Comparison of ENCODE assay signal across 12 cellular contexts in genomic region chr18:21117385-21118135, GRCh38. TPM values are rescaled to one million over a fixed set of nuclear protein-coding genes. Genes with fewer than 3 reads are reported as not detected.
DNase-seq lines count a peak whose midpoint lies in the region; TF ChIP-seq lines count a peak whose summit lies in the region.
"Had no signal": no experiment of that assay in that cellular context is flagged by ENCODE, and none has a peak within 500 bp of the region (broad histone marks: within the 10 kb centered on the region; RNA-seq: fewer than 3 reads in every experiment).

No MANE protein-coding gene starts in this region.

- H3K4me3 ChIP-seq in BLaER1 (no peak overlapping the region), endodermal cell (ENCODE audit: low read length) (no peak overlapping the region)

- H3K9me3 ChIP-seq in BLaER1: no peaks in the 10 kb centered on the region
- H3K9me3 ChIP-seq in endodermal cell (ENCODE audit: control insufficient read depth, low read length): no peaks in the 10 kb centered on the region

- 69 to 93% methylated on average over 3 to 5 of the region's 5 CpGs for WGBS in endodermal cell (ENCODE audit: insufficient coverage in 1 of 2, insufficient read length in 1 of 2), 2 experiments

- H3K4me1 ChIP-seq in BLaER1: peaks cover 17% of the 10 kb centered on the region
- no peaks in the 10 kb centered on the region for H3K4me1 ChIP-seq in endodermal cell (ENCODE audit: control insufficient read depth, insufficient read depth, low read length)

- H3K9ac ChIP-seq in BLaER1 (no peak overlapping the region), endodermal cell (ENCODE audit: extremely low read depth, low read length, poor library complexity, severe bottlenecking) (no peak overlapping the region)

- peaks cover 11% of the 10 kb centered on the region for H3K27me3 Mint-ChIP-seq in endodermal cell (ENCODE audit: insufficient read depth)

- H3K36me3 ChIP-seq in BLaER1: no peaks in the 10 kb centered on the region
- H3K36me3 ChIP-seq in endodermal cell (ENCODE audit: control insufficient read depth, insufficient read depth, low read length): no peaks in the 10 kb centered on the region

- no peak for TF ChIP-seq CTCF in endodermal cell (conservative IDR thresholded peaks at IDR 0.05)

- no peak overlapping the region for H3K27ac ChIP-seq in BLaER1
- H3K27ac ChIP-seq in endodermal cell (ENCODE audit: low read depth, low read length): no peak overlapping the region

- H3K36me3 Mint-ChIP-seq in endodermal cell (ENCODE audit: low read depth): no peaks in the 10 kb centered on the region
- H3K36me3 Mint-ChIP-seq: naive thymus-derived CD8-positive, alpha-beta T cell; stimulated activated effector memory CD8-positive, alpha-beta T cell treated with anti-CD3 and anti-CD28 coated beads, Interleukin-12 subunit alpha, Interleukin-12 subunit beta, amount 100 ng/mL, for 72 hours had no signal

- DNase-seq in RPMI7951 (ENCODE audit: low read depth) (peak; percentile 76), fibroblast of peridontal ligament (ENCODE audit: extremely low read depth) (peak; percentile 96), pons (ENCODE audit: low spot score) (peak; percentile 48), endodermal cell (no peak), NCI-H748 treated with DMSO at 0.1 percent for 48 hours (lab: John Stamatoyannopoulos, UW) (no peak), retina (no peak), NCI-H82 (lab: John Stamatoyannopoulos, UW) (no peak)
- DNase-seq: cerebellar nuclear complex; DMS79 treated with DMSO at 0.1 percent for 48 hours; naive thymus-derived CD8-positive, alpha-beta T cell had no signal

- H3K4me3 Mint-ChIP-seq in endodermal cell: no peak overlapping the region
- H3K4me3 Mint-ChIP-seq: naive thymus-derived CD8-positive, alpha-beta T cell; stimulated activated effector memory CD8-positive, alpha-beta T cell treated with anti-CD3 and anti-CD28 coated beads, Interleukin-12 subunit alpha, Interleukin-12 subunit beta, amount 100 ng/mL, for 72 hours had no signal

- H3K4me2 ChIP-seq in BLaER1: 0 out of 2 replicates have a peak overlapping the region, but pooled peaks have one; percentile 17

- peaks cover 5% of the 10 kb centered on the region for H3K4me1 Mint-ChIP-seq in endodermal cell
- H3K4me1 Mint-ChIP-seq: stimulated activated effector memory CD8-positive, alpha-beta T cell treated with anti-CD3 and anti-CD28 coated beads, Interleukin-12 subunit alpha, Interleukin-12 subunit beta, amount 100 ng/mL, for 72 hours had no signal

- no peaks in the 10 kb centered on the region for H3K27me3 ChIP-seq in BLaER1
- no peaks in the 10 kb centered on the region for H3K27me3 ChIP-seq in endodermal cell (ENCODE audit: control insufficient read depth, insufficient read depth, low read length, poor library complexity, severe bottlenecking)

- H4K20me1 ChIP-seq in BLaER1: no peaks in the 10 kb centered on the region

- no peaks in the 10 kb centered on the region for H3K9me3 Mint-ChIP-seq in endodermal cell
- H3K9me3 Mint-ChIP-seq: naive thymus-derived CD8-positive, alpha-beta T cell; stimulated activated effector memory CD8-positive, alpha-beta T cell treated with anti-CD3 and anti-CD28 coated beads, Interleukin-12 subunit alpha, Interleukin-12 subunit beta, amount 100 ng/mL, for 72 hours had no signal

- H3K27ac Mint-ChIP-seq in endodermal cell: no peak overlapping the region
- H3K27ac Mint-ChIP-seq: naive thymus-derived CD8-positive, alpha-beta T cell; stimulated activated effector memory CD8-positive, alpha-beta T cell treated with anti-CD3 and anti-CD28 coated beads, Interleukin-12 subunit alpha, Interleukin-12 subunit beta, amount 100 ng/mL, for 72 hours had no signal

RNA-seq across cellular contexts. Expression of gene ROCK1, which starts 5.9 kb away (rescaled TPM):
- 18.5 and 21.3 TPM in 2 replicates for total RNA-seq in RPMI7951 (2014; rRNA removed; shearing (Covaris generic))
- 10 to 100 TPM; 49.6 to 54.2 TPM for total RNA-seq in endodermal cell
- polyA plus RNA-seq in endodermal cell (2013, experiment 1 of 2): 36.7 TPM
- polyA plus RNA-seq in endodermal cell (2013, experiment 2 of 2): 38.4 TPM

Comparison
In these comparisons a context has a peak if more than half of its experiments do, and no peak if none do; other contexts are left out.
1. DNase-seq: peak in RPMI7951 (single experiment), fibroblast of peridontal ligament (single experiment) and pons (single experiment); none in endodermal cell (single experiment), NCI-H748 treated with DMSO at 0.1 percent for 48 hours (single experiment), retina (single experiment) and NCI-H82 (single experiment).